ENCODE assay signal across 8 cellular contexts in genomic region chr2:10720983-10721343, GRCh38. TPM values are rescaled to one million over a fixed set of nuclear protein-coding genes. Genes with fewer than 3 reads are reported as not detected.
A peak's percentile ranks its signal among the peaks of the same experiment; 100 is the strongest.
DNase-seq lines count a peak whose midpoint lies in the region; ATAC-seq and TF ChIP-seq lines count a peak whose summit lies in the region.

No MANE protein-coding gene starts in this region.

- no peaks in the 10 kb centered on the region for H3K79me2 ChIP-seq in DOHH2 (ENCODE audit: control insufficient read depth, low read length)

- peak overlapping the region; percentile 85 for H3K4me2 ChIP-seq in DOHH2 (ENCODE audit: low read length)

- intact Hi-C loops in ascending aorta (cut with DNase I), result no loop called here

- H3K9me2 ChIP-seq in DOHH2 (replicated peaks; ENCODE audit: control insufficient read depth, low read length), result no peaks in the 10 kb centered on the region

- H3K27ac ChIP-seq in DOHH2 (ENCODE audit: low read depth, low read length), result no peak overlapping the region
- no peak overlapping the region for H3K27ac ChIP-seq in ascending aorta

- peak overlapping the region; percentile 68 for H3K4me3 Mint-ChIP-seq in neural crest cell

- H3K36me3 Mint-ChIP-seq in neural crest cell (ENCODE audit: low read depth), result no peaks in the 10 kb centered on the region

- DNase-seq in ascending aorta (ENCODE audit: low spot score in 2 of 2), result no peak
- no peak for DNase-seq in neural crest cell (ENCODE audit: low read depth, low spot score)
- DNase-seq in dedifferentiated amniotic fluid mesenchymal stem cell (ENCODE audit: extremely low spot score), result no peak
- no peak for DNase-seq in MV-4-11 (lab: John Stamatoyannopoulos, UW)

- H3F3A ChIP-seq in DOHH2 (ENCODE audit: control insufficient read depth, insufficient read depth), result peaks cover 6% of the 10 kb centered on the region; the same call in 1 of the 2 replicates

- H3K4me3 ChIP-seq in DOHH2 (ENCODE audit: low read length) (peak overlapping the region; percentile 73), ascending aorta (peak overlapping the region; percentile 74 to 90)

- no peaks in the 10 kb centered on the region for H3K9me3 Mint-ChIP-seq in neural crest cell

- H3K9me3 ChIP-seq in DOHH2 (ENCODE audit: control insufficient read depth, insufficient read depth, low read length), result no peaks in the 10 kb centered on the region
- no peaks in the 10 kb centered on the region for H3K9me3 ChIP-seq in ascending aorta

- peaks cover 93% of the 10 kb centered on the region for H3K27me3 Mint-ChIP-seq in neural crest cell (ENCODE audit: low read depth)

- H4K20me1 ChIP-seq in DOHH2 (ENCODE audit: control insufficient read depth, insufficient read depth, low read depth, low read length), result no peaks in the 10 kb centered on the region

- H3K4me1 ChIP-seq in DOHH2 (ENCODE audit: control insufficient read depth, low read length) (peaks cover 26% of the 10 kb centered on the region), ascending aorta (peaks cover 13 to 31% of the 10 kb centered on the region in 2 donors)

- no peak overlapping the region for H3K27ac Mint-ChIP-seq in neural crest cell (ENCODE audit: unreplicated experiment)

- no peak for TF ChIP-seq CTCF in DOHH2 (IDR thresholded peaks at IDR 0.05; ENCODE audit: low read depth, low read length, poor library complexity, severe bottlenecking)
- TF ChIP-seq CTCF in ascending aorta (IDR thresholded peaks at IDR 0.05), result no peak
- TF ChIP-seq CTCF in neural crest cell (conservative IDR thresholded peaks at IDR 0.05), result no peak

- ATAC-seq in HG03280 (IDR thresholded peaks at IDR 0.05; ENCODE audit: unreplicated experiment) (peak; percentile 22), HG03565 (IDR thresholded peaks at IDR 0.05; ENCODE audit: unreplicated experiment) (no peak), GM18868 (IDR thresholded peaks at IDR 0.05; ENCODE audit: unreplicated experiment) (no peak)

- H3K36me3 ChIP-seq in DOHH2 (ENCODE audit: control insufficient read depth, low read length), result no peaks in the 10 kb centered on the region
- no peaks in the 10 kb centered on the region for H3K36me3 ChIP-seq in ascending aorta

- no peaks in the 10 kb centered on the region for H3K4me1 Mint-ChIP-seq in neural crest cell

- peaks cover 64% of the 10 kb centered on the region for H3K27me3 ChIP-seq in DOHH2 (ENCODE audit: control insufficient read depth, low read length)
- no peaks in the 10 kb centered on the region for H3K27me3 ChIP-seq in ascending aorta

RNA-seq across cellular contexts. Expression of gene ATP6V1C2, which starts 0.5 kb away (rescaled TPM):
- 6.0 TPM for total RNA-seq in ascending aorta
- 0.14 TPM in 1 of 2 replicates, not detected in the other for total RNA-seq in neural crest cell

RNA-seq across cellular contexts. Expression of gene NOL10, which starts 31.2 kb away (rescaled TPM):
- total RNA-seq in ascending aorta, result 9.2 TPM
- total RNA-seq in neural crest cell, result 31.0 and 31.4 TPM in 2 replicates
